ENCODE assay signal across 19 cellular contexts in the genomic region with DNA sequence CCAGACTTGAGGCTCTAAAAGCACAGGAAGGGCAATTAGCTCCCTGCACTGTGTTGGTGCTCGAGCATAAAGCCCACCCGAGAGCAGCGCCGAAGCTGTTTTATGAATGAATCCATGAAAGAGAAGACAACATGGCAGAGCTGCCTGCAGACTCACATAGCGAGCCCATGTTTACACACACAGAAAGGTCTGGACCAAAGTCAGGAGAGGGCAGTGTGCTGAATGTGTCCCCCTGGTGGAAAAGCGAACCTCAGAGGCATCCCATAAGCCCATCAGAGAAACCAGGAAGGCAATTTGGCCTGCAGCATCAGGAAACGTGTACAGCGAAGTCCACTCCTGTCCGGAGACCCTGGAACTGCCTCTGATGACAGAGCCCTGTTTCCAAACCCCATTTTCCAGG. TPM values are rescaled to one million over a fixed set of nuclear protein-coding genes. Genes with fewer than 3 reads are reported as not detected.
DNase-seq lines count a peak whose midpoint lies in the region; ATAC-seq, FAIRE-seq and TF ChIP-seq lines count a peak whose summit lies in the region.
"Had no signal": no experiment of that assay in that cellular context is flagged by ENCODE, and none has a peak within 500 bp of the region (broad histone marks: within the 10 kb centered on the region; RNA-seq: fewer than 3 reads in every experiment).

No MANE protein-coding gene starts in this region.

- 63% methylated on average over 7 of the region's 9 CpGs for WGBS in right lobe of liver (ENCODE audit: insufficient coverage, low coverage, low lambda C conversion rate, missing lambda C conversion rate)

- H3K4me3 Mint-ChIP-seq in CD4-positive, CD25-positive, alpha-beta regulatory T cell = no peak overlapping the region

- DNase-seq in CD4-positive, CD25-positive, alpha-beta regulatory T cell = no peak
- DNase-seq in HTR-8/SVneo (ENCODE audit: insufficient read length, low spot score) = no peak
- no peak for DNase-seq in cardiac fibroblast (ENCODE audit: low read depth in 2 of 2)
- no peak for DNase-seq in right lobe of liver
- no peak for DNase-seq in NCI-H146 (lab: John Stamatoyannopoulos, UW)
- no peak for DNase-seq in MV-4-11 (lab: John Stamatoyannopoulos, UW)
- DNase-seq: activated CD4-positive, alpha-beta T cell treated with anti-CD3 and anti-CD28 coated beads for 48 hours; activated naive CD4-positive, alpha-beta T cell treated with anti-CD3 and anti-CD28 coated beads, Interleukin-2, amount 50 U/mL, for 16 hours; dorsolateral prefrontal cortex; esophagus squamous epithelium; Kasumi-1; mucosa of descending colon; NCI-H1417 treated with DMSO at 0.1 percent for 48 hours; NCI-H345 had no signal

- ATAC-seq in CD4-positive, CD25-positive, alpha-beta regulatory T cell (ENCODE audit: low read depth in 2 of 2) = no peak
- ATAC-seq in right lobe of liver (no peak), GM19324 (IDR thresholded peaks at IDR 0.05; ENCODE audit: low FRiP score, unreplicated experiment) (no peak), HG02759 (IDR thresholded peaks at IDR 0.05; ENCODE audit: unreplicated experiment) (no peak)
- ATAC-seq: mucosa of descending colon had no signal

- TF ChIP-seq CTCF in cardiac fibroblast (IDR thresholded peaks at IDR 0.05; ENCODE audit: low read depth, low read length) (peak; percentile 20), right lobe of liver (IDR thresholded peaks at IDR 0.05) (peak in 3 of 4 donors; percentile 8 to 29 (median 11))

- no peaks in the 10 kb centered on the region for H3K4me1 Mint-ChIP-seq in CD4-positive, CD25-positive, alpha-beta regulatory T cell

- no peaks in the 10 kb centered on the region for H3K9me3 ChIP-seq in CD4-positive, CD25-positive, alpha-beta regulatory T cell (ENCODE audit: control insufficient read depth in 2 of 2, low read length in 2 of 2)
- H3K9me3 ChIP-seq in right lobe of liver = no peaks in the 10 kb centered on the region
- H3K9me3 ChIP-seq: esophagus squamous epithelium, mucosa of descending colon had no signal

- H3K36me3 ChIP-seq in CD4-positive, CD25-positive, alpha-beta regulatory T cell (ENCODE audit: control insufficient read depth, insufficient read depth, low read length) = no peaks in the 10 kb centered on the region
- H3K36me3 ChIP-seq in right lobe of liver = no peaks in the 10 kb centered on the region
- H3K36me3 ChIP-seq: esophagus squamous epithelium had no signal

- H3K36me3 Mint-ChIP-seq in CD4-positive, CD25-positive, alpha-beta regulatory T cell = no peaks in the 10 kb centered on the region

- H3K27me3 ChIP-seq in CD4-positive, CD25-positive, alpha-beta regulatory T cell (ENCODE audit: control insufficient read depth, insufficient read depth, low read length) = no peaks in the 10 kb centered on the region
- no peaks in the 10 kb centered on the region for H3K27me3 ChIP-seq in right lobe of liver
- H3K27me3 ChIP-seq: dorsolateral prefrontal cortex, esophagus squamous epithelium had no signal

- H3K4me1 ChIP-seq in CD4-positive, CD25-positive, alpha-beta regulatory T cell (ENCODE audit: control insufficient read depth, insufficient read depth, low read length, poor library complexity, severe bottlenecking) = no peaks in the 10 kb centered on the region
- H3K4me1 ChIP-seq in right lobe of liver = peaks cover 3 to 16% (median 7%) of the 10 kb centered on the region in 4 donors

- no peaks in the 10 kb centered on the region for H3K27me3 Mint-ChIP-seq in CD4-positive, CD25-positive, alpha-beta regulatory T cell

- no peak overlapping the region for H3K4me3 ChIP-seq in CD4-positive, CD25-positive, alpha-beta regulatory T cell (ENCODE audit: low read depth, low read length)
- H3K4me3 ChIP-seq in cardiac fibroblast (replicated peaks in 1 of 2; ENCODE audit: low read depth in 2 of 2, low read length in 2 of 2) (no peak overlapping the region), right lobe of liver (no peak overlapping the region)
- H3K4me3 ChIP-seq: dorsolateral prefrontal cortex, esophagus squamous epithelium, mucosa of descending colon had no signal

- peak overlapping the region in 2 of 3 donors; percentile 20 to 45 for H3K27ac Mint-ChIP-seq in CD4-positive, CD25-positive, alpha-beta regulatory T cell

- H3K9me3 Mint-ChIP-seq in CD4-positive, CD25-positive, alpha-beta regulatory T cell = no peaks in the 10 kb centered on the region

- intact Hi-C loops in right lobe of liver (cut with DNase I) = no loop called here

- TF ChIP-seq POLR2A in right lobe of liver (IDR thresholded peaks at IDR 0.05) = no peak

- peak; percentile 26 for FAIRE-seq in HTR-8/SVneo (lab: Jason Lieb, UNC)
- FAIRE-seq: GM19239 had no signal

- no peak overlapping the region for H3K27ac ChIP-seq in CD4-positive, CD25-positive, alpha-beta regulatory T cell (ENCODE audit: insufficient read depth, low read length, poor library complexity, severe bottlenecking)
- no peak overlapping the region for H3K27ac ChIP-seq in right lobe of liver
- H3K27ac ChIP-seq: dorsolateral prefrontal cortex, HL-60 had no signal

RNA-seq across cellular contexts. Expression of a gene that starts 37.1 kb away (rescaled TPM):
- total RNA-seq in CD4-positive, CD25-positive, alpha-beta regulatory T cell = not detected
- polyA plus RNA-seq in CD4-positive, CD25-positive, alpha-beta regulatory T cell = not detected
- 10 to 100 TPM in 5 of 6 experiments, 1 to 10 TPM in 1; 2.9 to 41.4 (median 23.9) TPM for total RNA-seq in right lobe of liver
- total RNA-seq: OCI-LY7 had no signal

RNA-seq across cellular contexts. Expression of a gene that starts 54.5 kb away (rescaled TPM):
- 30.2 TPM for total RNA-seq in CD4-positive, CD25-positive, alpha-beta regulatory T cell
- polyA plus RNA-seq in CD4-positive, CD25-positive, alpha-beta regulatory T cell = 1 to 10 TPM; 1.3 to 2.0 (median 1.4) TPM
- total RNA-seq in right lobe of liver = 1 to 10 TPM; 4.7 to 7.7 (median 6.8) TPM
